9 cellular contexts compared by ENCODE assay signal in the genomic region with DNA sequence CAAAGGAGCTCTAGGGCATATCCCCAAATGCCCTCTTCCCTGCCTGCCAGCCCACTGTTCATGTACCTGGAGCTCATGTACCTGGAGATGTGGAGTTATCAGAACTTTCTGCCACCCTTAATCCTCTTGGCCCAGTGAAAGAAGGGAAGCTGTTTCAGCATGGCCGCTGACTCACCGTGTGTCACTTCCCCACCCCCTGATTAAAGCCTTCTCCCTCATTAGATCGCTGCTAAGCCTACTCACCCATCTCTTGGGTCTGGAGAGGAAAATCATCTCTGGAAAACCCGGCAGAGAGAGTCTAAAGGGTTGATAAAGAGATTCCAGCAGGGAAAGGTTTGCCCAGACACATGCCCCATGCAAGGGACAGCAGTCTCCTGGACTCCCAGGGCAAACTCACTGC. TPM values are rescaled to one million over a fixed set of nuclear protein-coding genes. Genes with fewer than 3 reads are reported as not detected.
DNase-seq lines count a peak whose midpoint lies in the region; ATAC-seq and TF ChIP-seq lines count a peak whose summit lies in the region.
"Had no signal": no experiment of that assay in that cellular context is flagged by ENCODE, and none has a peak within 500 bp of the region (broad histone marks: within the 10 kb centered on the region; RNA-seq: fewer than 3 reads in every experiment).

No MANE protein-coding gene starts in this region.

- H3K27ac ChIP-seq in right atrium auricular region (peak overlapping the region; percentile 66 to 80), vagina (peak overlapping the region; percentile 31)

- ATAC-seq in Right ventricle myocardium superior (ENCODE audit: poor library complexity) (no peak), GM21786 (IDR thresholded peaks at IDR 0.05; ENCODE audit: unreplicated experiment) (no peak)
- ATAC-seq: gastrocnemius medialis had no signal

- no peak overlapping the region for H3K4me3 ChIP-seq in right atrium auricular region
- H3K4me3 ChIP-seq in vagina = no peak overlapping the region
- H3K4me3 ChIP-seq: gastrocnemius medialis had no signal

- TF ChIP-seq CTCF in right atrium auricular region (IDR thresholded peaks at IDR 0.05) = no peak
- no peak for TF ChIP-seq CTCF in vagina (IDR thresholded peaks at IDR 0.05)

- H3K9me3 ChIP-seq in right atrium auricular region = no peaks in the 10 kb centered on the region
- no peaks in the 10 kb centered on the region for H3K9me3 ChIP-seq in vagina
- H3K9me3 ChIP-seq: gastrocnemius medialis had no signal

- DNase-seq in right atrium auricular region (ENCODE audit: low spot score) = no peak
- no peak for DNase-seq in Right ventricle myocardium superior
- DNase-seq in SW480 (ENCODE audit: low spot score) = peak; percentile 81
- DNase-seq in glomerular visceral epithelial cell (ENCODE audit: extremely low spot score) = peak; percentile 88
- no peak for DNase-seq in vagina (ENCODE audit: extremely low spot score in 2 of 2)
- no peak for DNase-seq in NCI-H510A (lab: John Stamatoyannopoulos, UW)
- no peak for DNase-seq in NCI-H446 (lab: John Stamatoyannopoulos, UW)
- DNase-seq: gastrocnemius medialis had no signal

- TF ChIP-seq POLR2A in vagina (IDR thresholded peaks at IDR 0.05) = no peak

- peaks cover 0 to 63% of the 10 kb centered on the region in 2 donors for H3K4me1 ChIP-seq in right atrium auricular region
- peaks cover 84% of the 10 kb centered on the region for H3K4me1 ChIP-seq in vagina

- H3K27me3 ChIP-seq in right atrium auricular region (no peaks in the 10 kb centered on the region), vagina (no peaks in the 10 kb centered on the region)

- intact Hi-C loops in Right ventricle myocardium superior (cut with DNase I) = loop anchor here (10.0 kb wide), 1 partner anchor 252 kb away; no protein-coding TSS in a partner anchor
- intact Hi-C loops in vagina (cut with DNase I) = no loop called here

- H3K36me3 ChIP-seq in right atrium auricular region (no peaks in the 10 kb centered on the region), vagina (no peaks in the 10 kb centered on the region)
- H3K36me3 ChIP-seq: gastrocnemius medialis had no signal

RNA-seq across cellular contexts. Expression of a gene that starts 4.5 kb away (rescaled TPM):
- 100 to 1,000 TPM in 1 of 2 donors, 10 to 100 TPM in 1; 32.1 to 102 TPM for total RNA-seq in right atrium auricular region
- 11.9 TPM for total RNA-seq in Right ventricle myocardium superior
- 52.5 TPM for total RNA-seq in vagina

Comparison
In these comparisons a context has a peak if more than half of its experiments do, and no peak if none do; other contexts are left out.
1. DNase-seq: peak in SW480 (single experiment) and glomerular visceral epithelial cell (single experiment); none in right atrium auricular region (single experiment), Right ventricle myocardium superior (single experiment), vagina (0 of 2), NCI-H510A (single experiment) and NCI-H446 (0 of 2).